ENCODE assay signal across 18 cellular contexts in the genomic region with DNA sequence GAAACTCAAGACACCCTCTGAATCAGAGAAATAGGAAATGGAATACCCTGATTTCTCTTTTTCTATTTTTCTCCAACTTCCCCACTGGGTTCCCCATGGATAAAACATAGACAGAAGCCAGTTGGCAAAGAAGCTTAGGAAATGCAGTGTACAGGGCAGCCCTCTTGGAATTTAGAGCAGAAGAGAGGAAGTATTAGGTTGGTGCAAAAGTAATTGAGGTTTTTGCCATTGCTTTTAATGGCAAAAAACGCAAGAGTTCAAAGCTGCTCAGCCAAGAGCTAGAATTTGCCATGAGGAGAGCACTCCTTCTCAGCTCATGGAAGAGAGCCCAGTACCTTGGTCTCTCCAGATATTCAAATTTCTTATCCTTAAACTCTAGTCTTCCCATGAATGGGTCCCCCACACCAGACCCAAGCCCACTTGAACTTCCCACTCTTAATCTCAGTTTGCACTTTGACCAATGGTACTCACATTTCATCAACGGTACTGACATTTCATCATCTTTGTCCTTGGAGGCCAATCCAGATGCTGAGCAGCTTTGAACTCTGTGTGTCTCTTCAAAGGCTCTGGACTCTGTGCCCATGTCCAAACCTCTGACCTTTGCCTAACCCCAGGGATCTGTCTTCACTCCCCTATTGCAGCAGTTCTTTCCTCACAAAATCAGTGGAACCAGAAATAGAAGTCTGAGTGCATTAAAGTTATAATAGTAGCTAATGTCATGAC.
"Had no signal": no experiment of that assay in that cellular context is flagged by ENCODE, and none has a peak within 500 bp of the region (broad histone marks: within the 10 kb centered on the region; RNA-seq: fewer than 3 reads in every experiment).

No MANE protein-coding gene starts in this region.

- H3K27me3 ChIP-seq: dorsolateral prefrontal cortex, heart left ventricle, thyroid gland had no signal

- FAIRE-seq: frontal cortex, urothelium cell line had no signal

- H3K4me3 ChIP-seq: dorsolateral prefrontal cortex, heart left ventricle, mucosa of descending colon, smooth muscle cell, thyroid gland had no signal

- H3K4me1 ChIP-seq: heart left ventricle had no signal

- H3K9me3 ChIP-seq: heart left ventricle, mucosa of descending colon, thyroid gland had no signal

- ATAC-seq: heart left ventricle; left colon; mucosa of descending colon; naive thymus-derived CD8-positive, alpha-beta T cell had no signal

- H3K36me3 Mint-ChIP-seq: naive thymus-derived CD8-positive, alpha-beta T cell; type B pancreatic cell had no signal

- H3K4me3 Mint-ChIP-seq: naive thymus-derived CD8-positive, alpha-beta T cell; neural crest cell; type B pancreatic cell had no signal

- H3K4me1 Mint-ChIP-seq: naive thymus-derived CD8-positive, alpha-beta T cell had no signal

- H3K27ac Mint-ChIP-seq: naive thymus-derived CD8-positive, alpha-beta T cell; type B pancreatic cell had no signal

- H3K27ac ChIP-seq: dorsolateral prefrontal cortex, heart left ventricle, thyroid gland had no signal

- DNase-seq: cortex of kidney; dorsolateral prefrontal cortex; effector CD8-positive, alpha-beta T cell; heart left ventricle; hippocampal formation; left colon; mammary epithelial cell; mucosa of descending colon; naive thymus-derived CD8-positive, alpha-beta T cell; posterior cingulate gyrus; stimulated activated CD4-positive, alpha-beta T cell treated with anti-CD3 and anti-CD28 coated beads, Interleukin-2, amount 100 ng/mL, for 48 hours; stimulated activated naive CD4-positive, alpha-beta T cell treated with Interleukin-2 at 50 U/mL for 16 hours; thyroid gland had no signal

- H3K36me3 ChIP-seq: heart left ventricle, thyroid gland had no signal

- H3K9me3 Mint-ChIP-seq: naive thymus-derived CD8-positive, alpha-beta T cell; type B pancreatic cell had no signal

- H3K4me2 ChIP-seq: smooth muscle cell had no signal
